In genomic region chr11:125591659-125592304, GRCh38 we compare ENCODE assay signal across 1 cellular context.
TF ChIP-seq lines count a peak whose summit lies in the region.

No MANE protein-coding gene starts in this region.

TF ChIP-seq in WTC11, 78 proteins besides CTCF, POLR2A, EP300 and RAD21 (continued from another document):
- TF ChIP-seq, protein P1, sequence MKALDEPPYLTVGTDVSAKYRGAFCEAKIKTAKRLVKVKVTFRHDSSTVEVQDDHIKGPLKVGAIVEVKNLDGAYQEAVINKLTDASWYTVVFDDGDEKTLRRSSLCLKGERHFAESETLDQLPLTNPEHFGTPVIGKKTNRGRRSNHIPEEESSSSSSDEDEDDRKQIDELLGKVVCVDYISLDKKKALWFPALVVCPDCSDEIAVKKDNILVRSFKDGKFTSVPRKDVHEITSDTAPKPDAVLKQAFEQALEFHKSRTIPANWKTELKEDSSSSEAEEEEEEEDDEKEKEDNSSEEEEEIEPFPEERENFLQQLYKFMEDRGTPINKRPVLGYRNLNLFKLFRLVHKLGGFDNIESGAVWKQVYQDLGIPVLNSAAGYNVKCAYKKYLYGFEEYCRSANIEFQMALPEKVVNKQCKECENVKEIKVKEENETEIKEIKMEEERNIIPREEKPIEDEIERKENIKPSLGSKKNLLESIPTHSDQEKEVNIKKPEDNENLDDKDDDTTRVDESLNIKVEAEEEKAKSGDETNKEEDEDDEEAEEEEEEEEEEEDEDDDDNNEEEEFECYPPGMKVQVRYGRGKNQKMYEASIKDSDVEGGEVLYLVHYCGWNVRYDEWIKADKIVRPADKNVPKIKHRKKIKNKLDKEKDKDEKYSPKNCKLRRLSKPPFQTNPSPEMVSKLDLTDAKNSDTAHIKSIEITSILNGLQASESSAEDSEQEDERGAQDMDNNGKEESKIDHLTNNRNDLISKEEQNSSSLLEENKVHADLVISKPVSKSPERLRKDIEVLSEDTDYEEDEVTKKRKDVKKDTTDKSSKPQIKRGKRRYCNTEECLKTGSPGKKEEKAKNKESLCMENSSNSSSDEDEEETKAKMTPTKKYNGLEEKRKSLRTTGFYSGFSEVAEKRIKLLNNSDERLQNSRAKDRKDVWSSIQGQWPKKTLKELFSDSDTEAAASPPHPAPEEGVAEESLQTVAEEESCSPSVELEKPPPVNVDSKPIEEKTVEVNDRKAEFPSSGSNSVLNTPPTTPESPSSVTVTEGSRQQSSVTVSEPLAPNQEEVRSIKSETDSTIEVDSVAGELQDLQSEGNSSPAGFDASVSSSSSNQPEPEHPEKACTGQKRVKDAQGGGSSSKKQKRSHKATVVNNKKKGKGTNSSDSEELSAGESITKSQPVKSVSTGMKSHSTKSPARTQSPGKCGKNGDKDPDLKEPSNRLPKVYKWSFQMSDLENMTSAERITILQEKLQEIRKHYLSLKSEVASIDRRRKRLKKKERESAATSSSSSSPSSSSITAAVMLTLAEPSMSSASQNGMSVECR (CRISPR knock-in tag; IDR thresholded peaks at IDR 0.05; ENCODE audit: borderline replicate concordance): no peak
- TF ChIP-seq ELF4 (CRISPR knock-in tag; IDR thresholded peaks at IDR 0.05; ENCODE audit: low read depth) (no peak), ZNF232 (CRISPR knock-in tag; IDR thresholded peaks at IDR 0.05) (no peak), MYBL2 (CRISPR knock-in tag; IDR thresholded peaks at IDR 0.05) (no peak), GRHL2 (CRISPR knock-in tag; IDR thresholded peaks at IDR 0.05; ENCODE audit: insufficient replicate concordance, severe bottlenecking) (no peak)
TF ChIP-seq in WTC11: peak in this region for 0.
